In the genomic region with DNA sequence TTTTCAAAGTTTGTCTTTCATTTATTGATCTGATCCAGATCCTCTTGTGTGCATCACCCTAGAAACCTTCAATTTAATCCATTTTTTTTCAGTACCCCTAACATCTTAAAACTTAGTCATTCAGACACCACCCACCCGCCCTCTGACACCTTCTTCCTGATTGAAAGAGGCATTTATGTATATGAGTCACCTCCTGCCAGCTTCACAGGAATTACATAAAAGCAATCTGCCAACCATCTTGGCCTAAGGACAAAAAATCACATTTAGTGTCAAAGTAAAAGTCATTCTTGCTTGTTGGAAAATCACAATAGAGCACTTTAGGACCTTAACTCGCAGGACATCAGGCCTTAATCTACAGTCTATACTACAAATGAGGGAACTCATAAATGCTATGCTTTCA, we compare ENCODE assay signal across 9 cellular contexts. TPM values are rescaled to one million over a fixed set of nuclear protein-coding genes. Genes with fewer than 3 reads are reported as not detected.
DNase-seq lines count a peak whose midpoint lies in the region; ATAC-seq and TF ChIP-seq lines count a peak whose summit lies in the region.
"Had no signal": no experiment of that assay in that cellular context is flagged by ENCODE, and none has a peak within 500 bp of the region (broad histone marks: within the 10 kb centered on the region; RNA-seq: fewer than 3 reads in every experiment).

No MANE protein-coding gene starts in this region.

- TF ChIP-seq POLR2A in NB4 (IDR thresholded peaks at IDR 0.05; ENCODE audit: extremely low read depth, insufficient read length) (no peak), Peyer's patch (IDR thresholded peaks at IDR 0.05) (no peak)

- POLR2A ChIA-PET in activated CD4-positive, alpha-beta T cell treated with anti-CD3 and anti-CD28 coated beads for 36 hours (lab: Charles Lee): no interaction called here

- H3K36me3 ChIP-seq in Peyer's patch: no peaks in the 10 kb centered on the region

- no peaks in the 10 kb centered on the region for H3K27me3 ChIP-seq in Peyer's patch

- H3K4me1 ChIP-seq in Peyer's patch: no peaks in the 10 kb centered on the region

- H3K9me3 Mint-ChIP-seq in activated CD4-positive, alpha-beta T cell treated with anti-CD3 and anti-CD28 coated beads for 36 hours (ENCODE audit: low read depth): no peaks in the 10 kb centered on the region
- no peaks in the 10 kb centered on the region for H3K9me3 Mint-ChIP-seq in endothelial cell (ENCODE audit: unreplicated experiment)
- H3K9me3 Mint-ChIP-seq in natural killer cell treated with Interleukin-12 subunit alpha and Interleukin-12 subunit beta and Interleukin-15 and Interleukin-18, amount 100 ng/mL, for 72 hours: no peaks in the 10 kb centered on the region

- TF ChIP-seq CTCF in NB4 (IDR thresholded peaks at IDR 0.05; ENCODE audit: low read depth, low read length) (no peak), endothelial cell (IDR thresholded peaks at IDR 0.05; ENCODE audit: unreplicated experiment) (no peak), Peyer's patch (IDR thresholded peaks at IDR 0.05) (no peak)

- H3K4me3 Mint-ChIP-seq in activated CD4-positive, alpha-beta T cell treated with anti-CD3 and anti-CD28 coated beads for 36 hours: no peak overlapping the region
- H3K4me3 Mint-ChIP-seq in endothelial cell (ENCODE audit: unreplicated experiment): no peak overlapping the region
- H3K4me3 Mint-ChIP-seq in natural killer cell treated with Interleukin-12 subunit alpha and Interleukin-12 subunit beta and Interleukin-15 and Interleukin-18, amount 100 ng/mL, for 72 hours: no peak overlapping the region
- H3K4me3 Mint-ChIP-seq: IgD-negative memory B cell had no signal

- intact Hi-C loops in activated CD4-positive, alpha-beta T cell treated with anti-CD3 and anti-CD28 coated beads for 36 hours (cut with DNase I, micrococcal nuclease): no loop called here

- peak; percentile 86 for ATAC-seq in activated CD4-positive, alpha-beta T cell treated with anti-CD3 and anti-CD28 coated beads for 36 hours
- ATAC-seq in natural killer cell treated with Interleukin-12 subunit alpha and Interleukin-12 subunit beta and Interleukin-15 and Interleukin-18, amount 100 ng/mL, for 72 hours: no peak

- CTCF ChIA-PET in activated CD4-positive, alpha-beta T cell treated with anti-CD3 and anti-CD28 coated beads for 36 hours (lab: Charles Lee): interaction anchor here (0.6 to 1.9 kb wide), 4 partner anchors 10 to 166 kb away, joined by 3 to 7 read pairs (median 4); no protein-coding TSS in a partner anchor

- H3K4me3 ChIP-seq in NB4 (ENCODE audit: low read depth, low read length) (no peak overlapping the region), Peyer's patch (no peak overlapping the region)

- no peak overlapping the region for H3K27ac ChIP-seq in Peyer's patch

- peaks cover 4% of the 10 kb centered on the region for H3K27me3 Mint-ChIP-seq in activated CD4-positive, alpha-beta T cell treated with anti-CD3 and anti-CD28 coated beads for 36 hours
- peaks cover 1% of the 10 kb centered on the region for H3K27me3 Mint-ChIP-seq in endothelial cell (ENCODE audit: unreplicated experiment)
- no peaks in the 10 kb centered on the region for H3K27me3 Mint-ChIP-seq in natural killer cell treated with Interleukin-12 subunit alpha and Interleukin-12 subunit beta and Interleukin-15 and Interleukin-18, amount 100 ng/mL, for 72 hours
- H3K27me3 Mint-ChIP-seq: IgD-negative memory B cell had no signal

- H3K27ac Mint-ChIP-seq in activated CD4-positive, alpha-beta T cell treated with anti-CD3 and anti-CD28 coated beads for 36 hours: no peak overlapping the region
- peak overlapping the region; percentile 76 for H3K27ac Mint-ChIP-seq in endothelial cell (ENCODE audit: unreplicated experiment)
- no peak overlapping the region for H3K27ac Mint-ChIP-seq in natural killer cell treated with Interleukin-12 subunit alpha and Interleukin-12 subunit beta and Interleukin-15 and Interleukin-18, amount 100 ng/mL, for 72 hours
- H3K27ac Mint-ChIP-seq: IgD-negative memory B cell had no signal

- no peaks in the 10 kb centered on the region for H3K9me3 ChIP-seq in Peyer's patch

- peak; percentile 65 for DNase-seq in activated CD4-positive, alpha-beta T cell treated with anti-CD3 and anti-CD28 coated beads for 36 hours
- DNase-seq in activated CD4-positive, alpha-beta T cell treated with anti-CD3 and anti-CD28 coated beads, Interleukin-2, amount 50 U/mL, for 4 hours: no peak
- DNase-seq in NB4 (ENCODE audit: low read depth): peak; percentile 39
- DNase-seq in endothelial cell (ENCODE audit: low spot score): no peak
- DNase-seq in renal cortical epithelial cell (ENCODE audit: low read depth): peak; percentile 77
- no peak for DNase-seq in natural killer cell treated with Interleukin-12 subunit alpha and Interleukin-12 subunit beta and Interleukin-15 and Interleukin-18, amount 100 ng/mL, for 72 hours (ENCODE audit: low spot score)
- no peak for DNase-seq in cerebellar nuclear complex (lab: John Stamatoyannopoulos, UW)
- DNase-seq in Peyer's patch: no peak

- H3K36me3 Mint-ChIP-seq in activated CD4-positive, alpha-beta T cell treated with anti-CD3 and anti-CD28 coated beads for 36 hours (ENCODE audit: low read depth): no peaks in the 10 kb centered on the region
- peaks cover 4% of the 10 kb centered on the region for H3K36me3 Mint-ChIP-seq in endothelial cell (ENCODE audit: low read depth, unreplicated experiment)
- no peaks in the 10 kb centered on the region for H3K36me3 Mint-ChIP-seq in natural killer cell treated with Interleukin-12 subunit alpha and Interleukin-12 subunit beta and Interleukin-15 and Interleukin-18, amount 100 ng/mL, for 72 hours
- H3K36me3 Mint-ChIP-seq: IgD-negative memory B cell had no signal

- H3K4me1 Mint-ChIP-seq in activated CD4-positive, alpha-beta T cell treated with anti-CD3 and anti-CD28 coated beads for 36 hours: peaks cover 25% of the 10 kb centered on the region
- peaks cover 29% of the 10 kb centered on the region for H3K4me1 Mint-ChIP-seq in endothelial cell (ENCODE audit: unreplicated experiment)
- no peaks in the 10 kb centered on the region for H3K4me1 Mint-ChIP-seq in natural killer cell treated with Interleukin-12 subunit alpha and Interleukin-12 subunit beta and Interleukin-15 and Interleukin-18, amount 100 ng/mL, for 72 hours (ENCODE audit: low read depth in 2 of 2)
- H3K4me1 Mint-ChIP-seq: IgD-negative memory B cell had no signal

RNA-seq across cellular contexts. Expression of a gene that starts 52.0 kb away (rescaled TPM):
- total RNA-seq in activated CD4-positive, alpha-beta T cell treated with anti-CD3 and anti-CD28 coated beads for 36 hours: not detected
- total RNA-seq in endothelial cell (ENCODE audit: unreplicated experiment) (11.9 TPM), renal cortical epithelial cell (0.35 and 0.60 TPM in 2 replicates), Peyer's patch (not detected)
- not detected for total RNA-seq in natural killer cell treated with Interleukin-12 subunit alpha and Interleukin-12 subunit beta and Interleukin-15 and Interleukin-18, amount 100 ng/mL, for 72 hours

Comparison
In these comparisons a context has a peak if more than half of its experiments do, and no peak if none do; other contexts are left out.
1. DNase-seq: peak in activated CD4-positive, alpha-beta T cell treated with anti-CD3 and anti-CD28 coated beads for 36 hours (single experiment), NB4 (single experiment) and renal cortical epithelial cell (single experiment); none in activated CD4-positive, alpha-beta T cell treated with anti-CD3 and anti-CD28 coated beads, Interleukin-2, amount 50 U/mL, for 4 hours (0 of 2), endothelial cell (single experiment), natural killer cell treated with Interleukin-12 subunit alpha and Interleukin-12 subunit beta and Interleukin-15 and Interleukin-18, amount 100 ng/mL, for 72 hours (single experiment), cerebellar nuclear complex (0 of 2) and Peyer's patch (0 of 3).